Comparison of ENCODE assay signal across 1 cellular context in the genomic region with DNA sequence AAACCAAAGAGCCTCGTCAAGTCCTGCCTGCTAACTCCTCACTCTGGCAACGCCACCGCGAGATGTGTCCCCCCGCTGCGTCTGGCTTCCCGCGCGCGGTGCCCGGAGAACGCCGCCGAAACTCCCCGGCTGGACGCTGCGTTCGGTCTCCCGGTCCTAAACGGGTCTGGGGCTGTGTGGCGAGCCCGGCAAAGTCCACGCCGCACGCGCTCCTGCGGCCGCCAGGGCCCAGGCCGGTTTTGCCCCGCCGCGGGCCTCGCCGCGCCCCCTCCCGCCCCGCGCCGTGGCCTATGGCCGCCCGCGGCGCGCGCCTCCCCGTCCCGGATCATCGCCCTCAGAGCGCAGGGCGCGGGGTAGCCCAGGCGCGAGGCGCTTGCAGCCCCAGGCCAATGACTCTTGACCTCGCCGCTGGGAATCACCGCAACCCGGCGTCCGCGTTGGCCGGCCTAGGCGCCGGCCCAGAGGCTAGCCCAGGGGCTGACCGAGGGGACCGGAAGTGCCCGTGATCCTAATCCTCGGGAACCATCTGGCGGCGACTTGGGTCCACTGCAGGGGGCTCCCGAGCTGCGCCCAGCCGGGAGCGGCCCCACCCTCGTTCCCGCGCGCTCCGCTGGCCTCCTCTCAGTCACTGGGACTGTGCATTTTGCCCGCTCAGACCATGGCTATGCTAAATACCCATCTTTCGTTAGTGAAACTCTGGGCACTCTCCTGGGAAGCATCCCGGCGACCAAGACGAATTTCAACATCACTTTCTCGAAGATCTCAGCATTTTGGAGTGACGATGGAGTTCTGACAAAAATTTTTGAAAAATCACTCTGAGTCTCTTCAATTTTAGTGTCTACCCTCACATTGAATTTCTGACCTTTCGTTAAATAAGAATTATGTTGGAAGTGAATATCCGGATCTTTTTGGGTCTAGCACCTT.
A peak's percentile ranks its signal among the peaks of the same experiment; 100 is the strongest.
TF ChIP-seq lines count a peak whose summit lies in the region.

A gene (minus strand): TSS at position 214 of the 924 bp plus-strand sequence. CDS start 266 bp downstream, outside the sequence.

TF ChIP-seq in HEK293, 187 proteins besides CTCF, POLR2A, EP300 and RAD21 (continued from another document and continues in another):
- TF ChIP-seq, protein P1, sequence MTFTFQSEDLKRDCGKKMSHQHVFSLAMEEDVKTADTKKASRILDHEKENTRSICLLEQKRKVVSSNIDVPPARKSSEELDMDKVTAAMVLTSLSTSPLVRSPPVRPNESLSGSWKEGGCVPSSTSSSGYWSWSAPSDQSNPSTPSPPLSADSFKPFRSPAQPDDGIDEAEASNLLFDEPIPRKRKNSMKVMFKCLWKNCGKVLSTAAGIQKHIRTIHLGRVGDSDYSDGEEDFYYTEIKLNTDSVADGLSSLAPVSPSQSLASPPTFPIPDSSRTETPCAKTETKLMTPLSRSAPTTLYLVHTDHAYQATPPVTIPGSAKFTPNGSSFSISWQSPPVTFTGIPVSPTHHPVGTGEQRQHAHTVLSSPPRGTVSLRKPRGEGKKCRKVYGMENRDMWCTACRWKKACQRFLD (tag by site-specific recombination; IDR thresholded peaks at IDR 0.05): no peak
- TF ChIP-seq ZIC2 (tag by site-specific recombination; IDR thresholded peaks at IDR 0.05): peak; percentile 39; the same call in 1 of the 2 replicates
- peak; percentile 33; the same call in 1 of the 2 replicates for TF ChIP-seq ZFP69B (tag by site-specific recombination; IDR thresholded peaks at IDR 0.05)
- no peak for TF ChIP-seq ZBTB1 (tag by site-specific recombination; IDR thresholded peaks at IDR 0.05)
- TF ChIP-seq, protein P2, sequence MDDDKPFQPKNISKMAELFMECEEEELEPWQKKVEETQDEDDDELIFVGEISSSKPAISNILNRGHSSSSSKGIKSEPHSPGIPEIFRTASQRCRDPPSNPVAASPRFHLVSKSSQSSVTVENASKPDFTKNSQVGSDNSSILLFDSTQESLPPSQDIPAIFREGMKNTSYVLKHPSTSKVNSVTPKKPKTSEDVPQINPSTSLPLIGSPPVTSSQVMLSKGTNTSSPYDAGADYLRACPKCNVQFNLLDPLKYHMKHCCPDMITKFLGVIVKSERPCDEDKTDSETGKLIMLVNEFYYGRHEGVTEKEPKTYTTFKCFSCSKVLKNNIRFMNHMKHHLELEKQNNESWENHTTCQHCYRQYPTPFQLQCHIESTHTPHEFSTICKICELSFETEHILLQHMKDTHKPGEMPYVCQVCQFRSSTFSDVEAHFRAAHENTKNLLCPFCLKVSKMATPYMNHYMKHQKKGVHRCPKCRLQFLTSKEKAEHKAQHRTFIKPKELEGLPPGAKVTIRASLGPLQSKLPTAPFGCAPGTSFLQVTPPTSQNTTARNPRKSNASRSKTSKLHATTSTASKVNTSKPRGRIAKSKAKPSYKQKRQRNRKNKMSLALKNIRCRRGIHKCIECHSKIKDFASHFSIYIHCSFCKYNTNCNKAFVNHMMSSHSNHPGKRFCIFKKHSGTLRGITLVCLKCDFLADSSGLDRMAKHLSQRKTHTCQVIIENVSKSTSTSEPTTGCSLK (tag by site-specific recombination; IDR thresholded peaks at IDR 0.05): no peak
- TF ChIP-seq, protein P3, sequence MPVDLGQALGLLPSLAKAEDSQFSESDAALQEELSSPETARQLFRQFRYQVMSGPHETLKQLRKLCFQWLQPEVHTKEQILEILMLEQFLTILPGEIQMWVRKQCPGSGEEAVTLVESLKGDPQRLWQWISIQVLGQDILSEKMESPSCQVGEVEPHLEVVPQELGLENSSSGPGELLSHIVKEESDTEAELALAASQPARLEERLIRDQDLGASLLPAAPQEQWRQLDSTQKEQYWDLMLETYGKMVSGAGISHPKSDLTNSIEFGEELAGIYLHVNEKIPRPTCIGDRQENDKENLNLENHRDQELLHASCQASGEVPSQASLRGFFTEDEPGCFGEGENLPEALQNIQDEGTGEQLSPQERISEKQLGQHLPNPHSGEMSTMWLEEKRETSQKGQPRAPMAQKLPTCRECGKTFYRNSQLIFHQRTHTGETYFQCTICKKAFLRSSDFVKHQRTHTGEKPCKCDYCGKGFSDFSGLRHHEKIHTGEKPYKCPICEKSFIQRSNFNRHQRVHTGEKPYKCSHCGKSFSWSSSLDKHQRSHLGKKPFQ (tag by site-specific recombination; IDR thresholded peaks at IDR 0.05): no peak
- TF ChIP-seq KLF16 (tag by site-specific recombination; IDR thresholded peaks at IDR 0.05): no peak
- TF ChIP-seq ZNF335 (tag by site-specific recombination; conservative IDR thresholded peaks at IDR 0.05): peak; percentile 93
- TF ChIP-seq, protein P4, sequence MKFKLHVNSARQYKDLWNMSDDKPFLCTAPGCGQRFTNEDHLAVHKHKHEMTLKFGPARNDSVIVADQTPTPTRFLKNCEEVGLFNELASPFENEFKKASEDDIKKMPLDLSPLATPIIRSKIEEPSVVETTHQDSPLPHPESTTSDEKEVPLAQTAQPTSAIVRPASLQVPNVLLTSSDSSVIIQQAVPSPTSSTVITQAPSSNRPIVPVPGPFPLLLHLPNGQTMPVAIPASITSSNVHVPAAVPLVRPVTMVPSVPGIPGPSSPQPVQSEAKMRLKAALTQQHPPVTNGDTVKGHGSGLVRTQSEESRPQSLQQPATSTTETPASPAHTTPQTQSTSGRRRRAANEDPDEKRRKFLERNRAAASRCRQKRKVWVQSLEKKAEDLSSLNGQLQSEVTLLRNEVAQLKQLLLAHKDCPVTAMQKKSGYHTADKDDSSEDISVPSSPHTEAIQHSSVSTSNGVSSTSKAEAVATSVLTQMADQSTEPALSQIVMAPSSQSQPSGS (tag by site-specific recombination; IDR thresholded peaks at IDR 0.05; ENCODE audit: low read depth): no peak
- TF ChIP-seq KLF1 (tag by site-specific recombination; IDR thresholded peaks at IDR 0.05): 0 out of 2 replicates have a peak, but pooled peaks have one; percentile 13
- TF ChIP-seq ZNF561 (tag by site-specific recombination; IDR thresholded peaks at IDR 0.05; ENCODE audit: borderline replicate concordance): peak; percentile 37; the same call in 1 of the 2 replicates
- peak; percentile 42; the same call in 1 of the 2 replicates for TF ChIP-seq BCL11A (tag by site-specific recombination; IDR thresholded peaks at IDR 0.05; ENCODE audit: low read depth)
- TF ChIP-seq ZNF341 (tag by site-specific recombination; IDR thresholded peaks at IDR 0.05; ENCODE audit: low read depth): no peak
- TF ChIP-seq, protein P5, sequence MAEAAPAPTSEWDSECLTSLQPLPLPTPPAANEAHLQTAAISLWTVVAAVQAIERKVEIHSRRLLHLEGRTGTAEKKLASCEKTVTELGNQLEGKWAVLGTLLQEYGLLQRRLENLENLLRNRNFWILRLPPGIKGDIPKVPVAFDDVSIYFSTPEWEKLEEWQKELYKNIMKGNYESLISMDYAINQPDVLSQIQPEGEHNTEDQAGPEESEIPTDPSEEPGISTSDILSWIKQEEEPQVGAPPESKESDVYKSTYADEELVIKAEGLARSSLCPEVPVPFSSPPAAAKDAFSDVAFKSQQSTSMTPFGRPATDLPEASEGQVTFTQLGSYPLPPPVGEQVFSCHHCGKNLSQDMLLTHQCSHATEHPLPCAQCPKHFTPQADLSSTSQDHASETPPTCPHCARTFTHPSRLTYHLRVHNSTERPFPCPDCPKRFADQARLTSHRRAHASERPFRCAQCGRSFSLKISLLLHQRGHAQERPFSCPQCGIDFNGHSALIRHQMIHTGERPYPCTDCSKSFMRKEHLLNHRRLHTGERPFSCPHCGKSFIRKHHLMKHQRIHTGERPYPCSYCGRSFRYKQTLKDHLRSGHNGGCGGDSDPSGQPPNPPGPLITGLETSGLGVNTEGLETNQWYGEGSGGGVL (tag by site-specific recombination; IDR thresholded peaks at IDR 0.05): no peak
- TF ChIP-seq KLF8 (tag by site-specific recombination; IDR thresholded peaks at IDR 0.05): 0 out of 2 replicates have a peak, but pooled peaks have one; percentile 26
- 0 out of 2 replicates have a peak, but pooled peaks have one; percentile 23 for TF ChIP-seq YY1 (tag by site-specific recombination; IDR thresholded peaks at IDR 0.05)
- TF ChIP-seq, protein P6, sequence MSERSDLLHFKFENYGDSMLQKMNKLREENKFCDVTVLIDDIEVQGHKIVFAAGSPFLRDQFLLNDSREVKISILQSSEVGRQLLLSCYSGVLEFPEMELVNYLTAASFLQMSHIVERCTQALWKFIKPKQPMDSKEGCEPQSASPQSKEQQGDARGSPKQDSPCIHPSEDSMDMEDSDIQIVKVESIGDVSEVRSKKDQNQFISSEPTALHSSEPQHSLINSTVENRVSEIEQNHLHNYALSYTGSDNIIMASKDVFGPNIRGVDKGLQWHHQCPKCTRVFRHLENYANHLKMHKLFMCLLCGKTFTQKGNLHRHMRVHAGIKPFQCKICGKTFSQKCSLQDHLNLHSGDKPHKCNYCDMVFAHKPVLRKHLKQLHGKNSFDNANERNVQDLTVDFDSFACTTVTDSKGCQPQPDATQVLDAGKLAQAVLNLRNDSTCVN (tag by site-specific recombination; optimal IDR thresholded peaks at IDR 0.05): peak; percentile 81
- TF ChIP-seq, protein P7, sequence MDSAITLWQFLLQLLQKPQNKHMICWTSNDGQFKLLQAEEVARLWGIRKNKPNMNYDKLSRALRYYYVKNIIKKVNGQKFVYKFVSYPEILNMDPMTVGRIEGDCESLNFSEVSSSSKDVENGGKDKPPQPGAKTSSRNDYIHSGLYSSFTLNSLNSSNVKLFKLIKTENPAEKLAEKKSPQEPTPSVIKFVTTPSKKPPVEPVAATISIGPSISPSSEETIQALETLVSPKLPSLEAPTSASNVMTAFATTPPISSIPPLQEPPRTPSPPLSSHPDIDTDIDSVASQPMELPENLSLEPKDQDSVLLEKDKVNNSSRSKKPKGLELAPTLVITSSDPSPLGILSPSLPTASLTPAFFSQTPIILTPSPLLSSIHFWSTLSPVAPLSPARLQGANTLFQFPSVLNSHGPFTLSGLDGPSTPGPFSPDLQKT (IDR thresholded peaks at IDR 0.05; ENCODE audit: borderline replicate concordance, low read depth, low read length): peak; percentile 74; the same call in 1 of the 2 replicates
- TF ChIP-seq, protein P8, sequence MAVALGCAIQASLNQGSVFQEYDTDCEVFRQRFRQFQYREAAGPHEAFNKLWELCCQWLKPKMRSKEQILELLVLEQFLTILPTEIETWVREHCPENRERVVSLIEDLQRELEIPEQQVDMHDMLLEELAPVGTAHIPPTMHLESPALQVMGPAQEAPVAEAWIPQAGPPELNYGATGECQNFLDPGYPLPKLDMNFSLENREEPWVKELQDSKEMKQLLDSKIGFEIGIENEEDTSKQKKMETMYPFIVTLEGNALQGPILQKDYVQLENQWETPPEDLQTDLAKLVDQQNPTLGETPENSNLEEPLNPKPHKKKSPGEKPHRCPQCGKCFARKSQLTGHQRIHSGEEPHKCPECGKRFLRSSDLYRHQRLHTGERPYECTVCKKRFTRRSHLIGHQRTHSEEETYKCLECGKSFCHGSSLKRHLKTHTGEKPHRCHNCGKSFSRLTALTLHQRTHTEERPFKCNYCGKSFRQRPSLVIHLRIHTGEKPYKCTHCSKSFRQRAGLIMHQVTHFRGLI (tag by site-specific recombination; IDR thresholded peaks at IDR 0.05): peak; percentile 93
- TF ChIP-seq, protein P9, sequence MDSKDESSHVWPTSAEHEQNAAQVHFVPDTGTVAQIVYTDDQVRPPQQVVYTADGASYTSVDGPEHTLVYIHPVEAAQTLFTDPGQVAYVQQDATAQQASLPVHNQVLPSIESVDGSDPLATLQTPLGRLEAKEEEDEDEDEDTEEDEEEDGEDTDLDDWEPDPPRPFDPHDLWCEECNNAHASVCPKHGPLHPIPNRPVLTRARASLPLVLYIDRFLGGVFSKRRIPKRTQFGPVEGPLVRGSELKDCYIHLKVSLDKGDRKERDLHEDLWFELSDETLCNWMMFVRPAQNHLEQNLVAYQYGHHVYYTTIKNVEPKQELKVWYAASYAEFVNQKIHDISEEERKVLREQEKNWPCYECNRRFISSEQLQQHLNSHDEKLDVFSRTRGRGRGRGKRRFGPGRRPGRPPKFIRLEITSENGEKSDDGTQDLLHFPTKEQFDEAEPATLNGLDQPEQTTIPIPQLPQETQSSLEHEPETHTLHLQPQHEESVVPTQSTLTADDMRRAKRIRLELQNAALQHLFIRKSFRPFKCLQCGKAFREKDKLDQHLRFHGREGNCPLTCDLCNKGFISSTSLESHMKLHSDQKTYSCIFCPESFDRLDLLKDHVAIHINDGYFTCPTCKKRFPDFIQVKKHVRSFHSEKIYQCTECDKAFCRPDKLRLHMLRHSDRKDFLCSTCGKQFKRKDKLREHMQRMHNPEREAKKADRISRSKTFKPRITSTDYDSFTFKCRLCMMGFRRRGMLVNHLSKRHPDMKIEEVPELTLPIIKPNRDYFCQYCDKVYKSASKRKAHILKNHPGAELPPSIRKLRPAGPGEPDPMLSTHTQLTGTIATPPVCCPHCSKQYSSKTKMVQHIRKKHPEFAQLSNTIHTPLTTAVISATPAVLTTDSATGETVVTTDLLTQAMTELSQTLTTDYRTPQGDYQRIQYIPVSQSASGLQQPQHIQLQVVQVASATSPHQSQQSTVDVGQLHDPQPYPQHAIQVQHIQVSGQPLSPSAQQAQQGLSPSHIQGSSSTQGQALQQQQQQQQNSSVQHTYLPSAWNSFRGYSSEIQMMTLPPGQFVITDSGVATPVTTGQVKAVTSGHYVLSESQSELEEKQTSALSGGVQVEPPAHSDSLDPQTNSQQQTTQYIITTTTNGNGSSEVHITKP (tag by site-specific recombination; IDR thresholded peaks at IDR 0.05): peak; percentile 34
- peak; percentile 65 for TF ChIP-seq ZNF654 (tag by site-specific recombination; IDR thresholded peaks at IDR 0.05; ENCODE audit: low read depth)
- TF ChIP-seq GLIS2 (tag by site-specific recombination; IDR thresholded peaks at IDR 0.05): peak; percentile 87
- no peak for TF ChIP-seq ZNF571 (tag by site-specific recombination; IDR thresholded peaks at IDR 0.05)
- TF ChIP-seq IKZF3 (tag by site-specific recombination; IDR thresholded peaks at IDR 0.05): peak; percentile 65
- no peak; the same call in 1 of the 2 replicates for TF ChIP-seq ZBTB20 (tag by site-specific recombination; IDR thresholded peaks at IDR 0.05)
- peak; percentile 80 for TF ChIP-seq ZBTB8A (tag by site-specific recombination; IDR thresholded peaks at IDR 0.05)
- peak; percentile 60 for TF ChIP-seq ZXDB (tag by site-specific recombination; IDR thresholded peaks at IDR 0.05)
- TF ChIP-seq ZEB2 (tag by site-specific recombination; IDR thresholded peaks at IDR 0.05): peak; percentile 43; the same call in 1 of the 2 replicates
- TF ChIP-seq, protein P10, sequence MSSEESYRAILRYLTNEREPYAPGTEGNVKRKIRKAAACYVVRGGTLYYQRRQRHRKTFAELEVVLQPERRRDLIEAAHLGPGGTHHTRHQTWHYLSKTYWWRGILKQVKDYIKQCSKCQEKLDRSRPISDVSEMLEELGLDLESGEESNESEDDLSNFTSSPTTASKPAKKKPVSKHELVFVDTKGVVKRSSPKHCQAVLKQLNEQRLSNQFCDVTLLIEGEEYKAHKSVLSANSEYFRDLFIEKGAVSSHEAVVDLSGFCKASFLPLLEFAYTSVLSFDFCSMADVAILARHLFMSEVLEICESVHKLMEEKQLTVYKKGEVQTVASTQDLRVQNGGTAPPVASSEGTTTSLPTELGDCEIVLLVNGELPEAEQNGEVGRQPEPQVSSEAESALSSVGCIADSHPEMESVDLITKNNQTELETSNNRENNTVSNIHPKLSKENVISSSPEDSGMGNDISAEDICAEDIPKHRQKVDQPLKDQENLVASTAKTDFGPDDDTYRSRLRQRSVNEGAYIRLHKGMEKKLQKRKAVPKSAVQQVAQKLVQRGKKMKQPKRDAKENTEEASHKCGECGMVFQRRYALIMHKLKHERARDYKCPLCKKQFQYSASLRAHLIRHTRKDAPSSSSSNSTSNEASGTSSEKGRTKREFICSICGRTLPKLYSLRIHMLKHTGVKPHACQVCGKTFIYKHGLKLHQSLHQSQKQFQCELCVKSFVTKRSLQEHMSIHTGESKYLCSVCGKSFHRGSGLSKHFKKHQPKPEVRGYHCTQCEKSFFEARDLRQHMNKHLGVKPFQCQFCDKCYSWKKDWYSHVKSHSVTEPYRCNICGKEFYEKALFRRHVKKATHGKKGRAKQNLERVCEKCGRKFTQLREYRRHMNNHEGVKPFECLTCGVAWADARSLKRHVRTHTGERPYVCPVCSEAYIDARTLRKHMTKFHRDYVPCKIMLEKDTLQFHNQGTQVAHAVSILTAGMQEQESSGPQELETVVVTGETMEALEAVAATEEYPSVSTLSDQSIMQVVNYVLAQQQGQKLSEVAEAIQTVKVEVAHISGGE (tag by site-specific recombination; conservative IDR thresholded peaks at IDR 0.05; ENCODE audit: low read depth): peak; percentile 65
- peak; percentile 11; the same call in 1 of the 2 replicates for TF ChIP-seq ZNF629 (tag by site-specific recombination; IDR thresholded peaks at IDR 0.05)
